23 cellular contexts compared by ENCODE assay signal in genomic region chr5:41661221-41661620, GRCh38.
"Had no signal": no experiment of that assay in that cellular context is flagged by ENCODE, and none has a peak within 500 bp of the region (broad histone marks: within the 10 kb centered on the region; RNA-seq: fewer than 3 reads in every experiment).

No MANE protein-coding gene starts in this region.

- H3K27ac ChIP-seq: colonic mucosa, coronary artery, dorsolateral prefrontal cortex, epithelial cell of prostate, esophagus muscularis mucosa, esophagus squamous epithelium, foreskin keratinocyte, gastrocnemius medialis, gastroesophageal sphincter, heart left ventricle, heart right ventricle had no signal

- H3K27me3 ChIP-seq: colonic mucosa, esophagus muscularis mucosa, esophagus squamous epithelium, foreskin keratinocyte, gastrocnemius medialis, gastroesophageal sphincter, heart left ventricle, heart right ventricle had no signal

- H3K9me3 ChIP-seq: colonic mucosa, esophagus squamous epithelium, gastrocnemius medialis had no signal

- H3K4me1 ChIP-seq: colonic mucosa, esophagus muscularis mucosa, esophagus squamous epithelium, foreskin keratinocyte, gastrocnemius medialis, gastroesophageal sphincter, heart left ventricle, heart right ventricle had no signal

- DNase-seq: colonic mucosa; cortex of kidney; dermis blood vessel endothelial cell; dorsolateral prefrontal cortex; effector CD4-positive, alpha-beta T cell; effector CD8-positive, alpha-beta T cell; effector memory CD4-positive, alpha-beta T cell; effector memory CD8-positive, alpha-beta T cell; endodermal cell; erythroblast; esophagus squamous epithelium; foreskin fibroblast; foreskin keratinocyte; foreskin melanocyte; gastrocnemius medialis; glutamatergic neuron; head of caudate nucleus; heart left ventricle; heart right ventricle had no signal

- H3K4me3 ChIP-seq: colonic mucosa, coronary artery, dorsolateral prefrontal cortex, esophagus muscularis mucosa, esophagus squamous epithelium, gastrocnemius medialis, gastroesophageal sphincter, heart left ventricle, heart right ventricle had no signal

- H3K36me3 ChIP-seq: colonic mucosa, esophagus muscularis mucosa, esophagus squamous epithelium, gastrocnemius medialis, gastroesophageal sphincter, heart left ventricle, heart right ventricle had no signal
